9 cellular contexts compared by ENCODE assay signal in genomic region chr7:134420509-134421125, GRCh38. TPM values are rescaled to one million over a fixed set of nuclear protein-coding genes. Genes with fewer than 3 reads are reported as not detected.
A peak's percentile ranks its signal among the peaks of the same experiment; 100 is the strongest.
DNase-seq lines count a peak whose midpoint lies in the region; ATAC-seq, FAIRE-seq and TF ChIP-seq lines count a peak whose summit lies in the region.
"Had no signal": no experiment of that assay in that cellular context is flagged by ENCODE, and none has a peak within 500 bp of the region (broad histone marks: within the 10 kb centered on the region; RNA-seq: fewer than 3 reads in every experiment).

No MANE protein-coding gene starts in this region.

- no peak overlapping the region for H3K4me2 ChIP-seq in keratinocyte (ENCODE audit: control insufficient read depth, extremely low read depth, insufficient read depth, low read depth, low read length)

- H3K36me3 ChIP-seq in keratinocyte (ENCODE audit: control insufficient read depth in 2 of 2, extremely low read depth in 1 of 2, insufficient read depth in 2 of 2, low read length in 2 of 2) (no peaks in the 10 kb centered on the region), upper lobe of right lung (no peaks in the 10 kb centered on the region)

- POLR2A ChIA-PET in MCF 10A (lab: Yijun Ruan, JAX) = interaction anchor here (0.8 to 1.0 kb wide), 2 partner anchors 12 to 80 kb away, joined by 3 to 4 read pairs; no protein-coding TSS in a partner anchor
- POLR2A ChIA-PET in activated CD4-positive, alpha-beta memory T cell treated with anti-CD3 and anti-CD28 coated beads, Interleukin-2, amount 10 ng/mL, durations not matched to agents 7 days and 5 days (lab: Charles Lee) = no interaction called here

- DNase-seq in SIG-M5 treated with dmso at 0.1 percent for 504 hours (lab: John Stamatoyannopoulos, UW; ENCODE audit: unreplicated experiment) = peak; percentile 41
- no peak for DNase-seq in SIG-M5 (lab: John Stamatoyannopoulos, UW)
- DNase-seq in NCI-H2171 treated with DMSO at 0.1 percent for 48 hours (lab: John Stamatoyannopoulos, UW) = peak; percentile 57
- peak; percentile 88 for DNase-seq in MCF 10A (ENCODE audit: unreplicated experiment)
- DNase-seq in keratinocyte (ENCODE audit: low read depth, low spot score) = no peak
- DNase-seq in upper lobe of right lung = no peak
- no peak for DNase-seq in activated CD4-positive, alpha-beta memory T cell treated with anti-CD3 and anti-CD28 coated beads, Interleukin-2, amount 10 ng/mL, durations not matched to agents 7 days and 5 days
- no peak for DNase-seq in T-helper 2 cell treated with Interferon-gamma antibody and Interleukin-4, amounts not matched to agents 5 μg/mL and 100 μg/mL, for 36 hours (ENCODE audit: low spot score)

- no peak overlapping the region for H3K9ac ChIP-seq in keratinocyte (ENCODE audit: control insufficient read depth, extremely low read depth, insufficient read depth, low read length)

- peaks cover 5% of the 10 kb centered on the region for H3K4me1 ChIP-seq in keratinocyte (ENCODE audit: control insufficient read depth, extremely low read depth, insufficient read depth, low read length)
- H3K4me1 ChIP-seq in upper lobe of right lung = no peaks in the 10 kb centered on the region

- CTCF ChIA-PET in MCF 10A (lab: Yijun Ruan, JAX) = interaction anchor here (0.5 to 3.6 kb wide), 36 partner anchors 9 to 1916 kb away, joined by 3 to 22 read pairs (median 4); no protein-coding TSS in a partner anchor
- CTCF ChIA-PET in activated CD4-positive, alpha-beta memory T cell treated with anti-CD3 and anti-CD28 coated beads, Interleukin-2, amount 10 ng/mL, durations not matched to agents 7 days and 5 days (lab: Charles Lee) = no interaction called here

- H3K27me3 Mint-ChIP-seq in MCF 10A (ENCODE audit: insufficient read depth, unreplicated experiment) = no peaks in the 10 kb centered on the region
- H3K27me3 Mint-ChIP-seq in activated CD4-positive, alpha-beta memory T cell treated with anti-CD3 and anti-CD28 coated beads, Interleukin-2, amount 10 ng/mL, durations not matched to agents 7 days and 5 days = peaks cover 7% of the 10 kb centered on the region
- H3K27me3 Mint-ChIP-seq in T-helper 2 cell treated with Interferon-gamma antibody and Interleukin-4, amounts not matched to agents 5 μg/mL and 100 μg/mL, for 36 hours (ENCODE audit: low read depth) = no peaks in the 10 kb centered on the region

- no TSS peak for BruUV-seq in MCF 10A (replicated peaks; lab: Mats Ljungman, UMichigan)

- no peaks in the 10 kb centered on the region for H3K79me2 ChIP-seq in keratinocyte (ENCODE audit: control insufficient read depth, insufficient read depth, low read length)

- no peak overlapping the region for H2AFZ ChIP-seq in keratinocyte (ENCODE audit: control insufficient read depth, low read length)

- TF ChIP-seq CTCF in MCF 10A (IDR thresholded peaks at IDR 0.05; ENCODE audit: unreplicated experiment) (peak; percentile 73), keratinocyte (optimal IDR thresholded peaks at IDR 0.05 in 1 of 3, IDR thresholded peaks at IDR 0.05 in 1 of 3, conservative IDR thresholded peaks at IDR 0.05 in 1 of 3; ENCODE audit: extremely low read depth in 1 of 3, insufficient read depth in 2 of 3, low read length in 3 of 3) (peak; percentile 68 to 76 (median 75)), upper lobe of right lung (IDR thresholded peaks at IDR 0.05) (peak; percentile 52)

- peaks cover 16% of the 10 kb centered on the region for H3K4me1 Mint-ChIP-seq in MCF 10A (ENCODE audit: insufficient read depth, unreplicated experiment)
- H3K4me1 Mint-ChIP-seq in activated CD4-positive, alpha-beta memory T cell treated with anti-CD3 and anti-CD28 coated beads, Interleukin-2, amount 10 ng/mL, durations not matched to agents 7 days and 5 days = no peaks in the 10 kb centered on the region
- no peaks in the 10 kb centered on the region for H3K4me1 Mint-ChIP-seq in T-helper 2 cell treated with Interferon-gamma antibody and Interleukin-4, amounts not matched to agents 5 μg/mL and 100 μg/mL, for 36 hours (ENCODE audit: low read depth)

- ATAC-seq in upper lobe of right lung = peak; percentile 70

- FAIRE-seq in keratinocyte (lab: Jason Lieb, UNC) = peak; percentile 9
- FAIRE-seq: G401.6 had no signal

- H4K20me1 ChIP-seq in keratinocyte (ENCODE audit: control insufficient read depth, extremely low read depth, insufficient read depth, low read length) = no peaks in the 10 kb centered on the region

- H3K4me3 ChIP-seq in keratinocyte (ENCODE audit: control insufficient read depth in 2 of 3, extremely low read depth in 1 of 3, insufficient read depth in 2 of 3, low read depth in 1 of 3, low read length in 3 of 3) = no peak overlapping the region
- no peak overlapping the region for H3K4me3 ChIP-seq in upper lobe of right lung

- no peaks in the 10 kb centered on the region for H3K9me3 Mint-ChIP-seq in MCF 10A (ENCODE audit: unreplicated experiment)
- no peaks in the 10 kb centered on the region for H3K9me3 Mint-ChIP-seq in activated CD4-positive, alpha-beta memory T cell treated with anti-CD3 and anti-CD28 coated beads, Interleukin-2, amount 10 ng/mL, durations not matched to agents 7 days and 5 days
- no peaks in the 10 kb centered on the region for H3K9me3 Mint-ChIP-seq in T-helper 2 cell treated with Interferon-gamma antibody and Interleukin-4, amounts not matched to agents 5 μg/mL and 100 μg/mL, for 36 hours

- H3K9me1 ChIP-seq in keratinocyte (ENCODE audit: control insufficient read depth, extremely low read depth, insufficient read depth, low read length) = no peaks in the 10 kb centered on the region

- dilution Hi-C loops in keratinocyte (cut with MboI; ENCODE audit: extremely low pct_ligation_motif_present, low sequenced_read_pairs) = no loop called here

- no peaks in the 10 kb centered on the region for H3K36me3 Mint-ChIP-seq in MCF 10A (ENCODE audit: insufficient read depth, unreplicated experiment)
- no peaks in the 10 kb centered on the region for H3K36me3 Mint-ChIP-seq in activated CD4-positive, alpha-beta memory T cell treated with anti-CD3 and anti-CD28 coated beads, Interleukin-2, amount 10 ng/mL, durations not matched to agents 7 days and 5 days (ENCODE audit: low read depth)
- H3K36me3 Mint-ChIP-seq in T-helper 2 cell treated with Interferon-gamma antibody and Interleukin-4, amounts not matched to agents 5 μg/mL and 100 μg/mL, for 36 hours (ENCODE audit: low read depth) = no peaks in the 10 kb centered on the region

- no peak overlapping the region for H3K27ac Mint-ChIP-seq in MCF 10A (ENCODE audit: low read depth, unreplicated experiment)
- no peak overlapping the region for H3K27ac Mint-ChIP-seq in activated CD4-positive, alpha-beta memory T cell treated with anti-CD3 and anti-CD28 coated beads, Interleukin-2, amount 10 ng/mL, durations not matched to agents 7 days and 5 days
- H3K27ac Mint-ChIP-seq in T-helper 2 cell treated with Interferon-gamma antibody and Interleukin-4, amounts not matched to agents 5 μg/mL and 100 μg/mL, for 36 hours = no peak overlapping the region

- H3K4me3 Mint-ChIP-seq in MCF 10A (ENCODE audit: unreplicated experiment) = peak overlapping the region; percentile 26
- no peak overlapping the region for H3K4me3 Mint-ChIP-seq in activated CD4-positive, alpha-beta memory T cell treated with anti-CD3 and anti-CD28 coated beads, Interleukin-2, amount 10 ng/mL, durations not matched to agents 7 days and 5 days
- no peak overlapping the region for H3K4me3 Mint-ChIP-seq in T-helper 2 cell treated with Interferon-gamma antibody and Interleukin-4, amounts not matched to agents 5 μg/mL and 100 μg/mL, for 36 hours

- H3K27me3 ChIP-seq in keratinocyte (ENCODE audit: control insufficient read depth, extremely low read depth, insufficient read depth, low read length) = peaks cover 7% of the 10 kb centered on the region
- H3K27me3 ChIP-seq in upper lobe of right lung = no peaks in the 10 kb centered on the region

- no peaks in the 10 kb centered on the region for H3K9me3 ChIP-seq in keratinocyte (ENCODE audit: control insufficient read depth, low read depth, low read length)
- no peaks in the 10 kb centered on the region for H3K9me3 ChIP-seq in upper lobe of right lung

- intact Hi-C loops in MCF 10A (cut with micrococcal nuclease) (loop anchor here (1.0 to 10.0 kb wide), 7 partner anchors 56 to 984 kb away; partner anchors contain the start of gene SLC35B4), upper lobe of right lung (cut with DNase I) (no loop called here)

- H3K27ac ChIP-seq in keratinocyte (ENCODE audit: control insufficient read depth, insufficient read depth, low read length) (no peak overlapping the region), upper lobe of right lung (no peak overlapping the region)

RNA-seq across cellular contexts. Expression of gene AKR1B1, which starts 38.3 kb away (rescaled TPM):
- total RNA-seq in MCF 10A (2022) = 115 and 128 TPM in 2 replicates
- 139 to 153 TPM (median 148 TPM) in 3 replicates for polyA plus RNA-seq in keratinocyte
- polyA plus RNA-seq in keratinocyte (2011; ENCODE audit: low read depth) = 24.6 TPM
- polyA plus RNA-seq in keratinocyte (2011; cell fraction: cytosol; rRNA removed) = 139 and 152 TPM in 2 replicates
- 101 TPM in 2 replicates for polyA plus RNA-seq in keratinocyte (2011; cell fraction: nucleus; rRNA removed)
- polyA plus RNA-seq in keratinocyte (2012; ENCODE audit: low replicate concordance) = 74.8 and 101 TPM in 2 replicates
- polyA minus RNA-seq in keratinocyte = 53.3 to 104 TPM (median 77.8 TPM) in 3 replicates
- polyA minus RNA-seq in keratinocyte (2011; cell fraction: cytosol; rRNA and poly(A)+ RNA removed) = 69.1 TPM
- polyA minus RNA-seq in keratinocyte (2011; cell fraction: nucleus; rRNA and poly(A)+ RNA removed) = 20.8 and 30.0 TPM in 2 replicates
- 91.8 TPM for total RNA-seq in upper lobe of right lung
- 10 to 100 TPM; 89.5 to 89.9 TPM for total RNA-seq in activated CD4-positive, alpha-beta memory T cell treated with anti-CD3 and anti-CD28 coated beads, Interleukin-2, amount 10 ng/mL, durations not matched to agents 7 days and 5 days

Comparison
In these comparisons a context has a peak if more than half of its experiments do, and no peak if none do; other contexts are left out.
1. DNase-seq: peak in SIG-M5 treated with dmso at 0.1 percent for 504 hours (single experiment), NCI-H2171 treated with DMSO at 0.1 percent for 48 hours (single experiment) and MCF 10A (single experiment); none in SIG-M5 (single experiment), keratinocyte (single experiment), upper lobe of right lung (single experiment), activated CD4-positive, alpha-beta memory T cell treated with anti-CD3 and anti-CD28 coated beads, Interleukin-2, amount 10 ng/mL, durations not matched to agents 7 days and 5 days (single experiment) and T-helper 2 cell treated with Interferon-gamma antibody and Interleukin-4, amounts not matched to agents 5 μg/mL and 100 μg/mL, for 36 hours (single experiment).
2. Peak in every context shown above with its lines, with median percentiles within 50 percentile points of each other: CTCF ChIP-seq.